In the genomic region with DNA sequence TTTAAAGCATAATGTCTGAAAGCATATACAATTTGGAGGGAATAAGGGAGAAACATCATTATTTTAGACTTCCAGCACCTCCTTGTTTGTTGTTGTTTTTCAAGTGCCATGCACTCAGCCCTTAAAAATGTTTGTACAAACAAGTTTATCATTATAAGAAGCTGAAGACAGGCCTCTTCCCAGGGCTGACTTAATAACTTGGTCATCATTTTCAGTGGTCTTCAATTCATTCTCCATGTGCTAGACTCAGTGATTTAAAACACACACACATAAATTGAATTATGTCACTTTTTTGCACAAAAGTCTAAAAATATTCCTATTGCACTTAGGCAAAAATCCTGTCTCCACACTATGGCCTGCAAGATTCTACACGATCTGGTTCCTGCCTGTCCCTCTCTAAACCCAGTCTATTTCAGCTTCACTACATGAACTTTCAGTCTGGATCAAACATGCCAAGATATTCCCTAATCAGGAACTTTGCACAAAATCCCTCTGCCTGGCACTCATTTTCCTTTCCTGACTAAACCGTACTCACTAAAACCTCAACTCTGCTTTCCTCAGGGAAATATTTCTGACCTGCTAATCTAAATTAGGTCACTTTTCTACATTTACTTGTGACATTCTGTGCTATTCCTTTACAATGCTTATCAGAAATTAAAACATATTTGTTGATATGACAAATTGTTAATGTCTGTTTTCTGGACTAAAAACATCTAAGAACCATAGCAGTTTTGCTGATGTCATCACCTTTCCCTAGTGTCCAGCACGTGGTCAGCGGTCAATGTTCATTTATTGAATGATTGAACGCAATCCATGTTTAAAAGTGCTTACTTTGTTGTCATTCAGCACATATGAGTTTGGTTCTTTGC, we compare ENCODE assay signal across 10 cellular contexts. TPM values are rescaled to one million over a fixed set of nuclear protein-coding genes. Genes with fewer than 3 reads are reported as not detected.
DNase-seq lines count a peak whose midpoint lies in the region; ATAC-seq and TF ChIP-seq lines count a peak whose summit lies in the region.
"Had no signal": no experiment of that assay in that cellular context is flagged by ENCODE, and none has a peak within 500 bp of the region (broad histone marks: within the 10 kb centered on the region; RNA-seq: fewer than 3 reads in every experiment).

No MANE protein-coding gene starts in this region.

- peak overlapping the region; percentile 12; the same call in 1 of the 2 replicates for H3K9ac ChIP-seq in MM.1S (ENCODE audit: low read length)

- no peaks in the 10 kb centered on the region for H3K9me3 ChIP-seq in MM.1S (replicated peaks; ENCODE audit: insufficient read depth, low read length)
- H3K9me3 ChIP-seq: thyroid gland had no signal

- peaks cover 16% of the 10 kb centered on the region for H3K4me1 ChIP-seq in MM.1S (ENCODE audit: low read length)

- peak overlapping the region; percentile 60 for H3K4me3 Mint-ChIP-seq in natural killer cell

- no peak for DNase-seq in MM.1S
- no peak for DNase-seq in natural killer cell
- no peak for DNase-seq in pons (ENCODE audit: low spot score)
- no peak for DNase-seq in cortex of kidney (lab: John Stamatoyannopoulos, UW)
- no peak for DNase-seq in NCI-H524 (lab: John Stamatoyannopoulos, UW)
- DNase-seq: activated gamma-delta T cell treated with Interleukin-2 at 50 U/mL for 16 hours, thyroid gland had no signal

- intact Hi-C loops in natural killer cell (cut with micrococcal nuclease): loop anchor here (1.0 to 5.0 kb wide), 3 partner anchors 23 to 290 kb away; no protein-coding TSS in a partner anchor

- no peaks in the 10 kb centered on the region for H3K36me3 Mint-ChIP-seq in natural killer cell

- H3K79me2 ChIP-seq in MM.1S (ENCODE audit: low read length): no peaks in the 10 kb centered on the region

- peaks cover 48 to 59% of the 10 kb centered on the region in 2 donors for H3K4me1 Mint-ChIP-seq in natural killer cell

- H3K27me3 Mint-ChIP-seq in natural killer cell (ENCODE audit: low read depth in 2 of 2): no peaks in the 10 kb centered on the region

- no peaks in the 10 kb centered on the region for H4K20me1 ChIP-seq in MM.1S (ENCODE audit: insufficient read depth, low read length)

- no peaks in the 10 kb centered on the region for H3K36me3 ChIP-seq in MM.1S (replicated peaks; ENCODE audit: insufficient read depth, low read length)
- H3K36me3 ChIP-seq: thyroid gland had no signal

- ATAC-seq in GM18517 (IDR thresholded peaks at IDR 0.05; ENCODE audit: unreplicated experiment) (peak; percentile 18), GM21528 (IDR thresholded peaks at IDR 0.05; ENCODE audit: low FRiP score, unreplicated experiment) (peak; percentile 39), natural killer cell (no peak), esophagus mucosa (no peak)

- H3K4me3 ChIP-seq in MM.1S (ENCODE audit: low read length): peak overlapping the region; percentile 41
- H3K4me3 ChIP-seq: thyroid gland had no signal

- no peak for TF ChIP-seq CTCF in MM.1S (IDR thresholded peaks at IDR 0.05; ENCODE audit: low read length)
- TF ChIP-seq CTCF in natural killer cell (IDR thresholded peaks at IDR 0.05): no peak

- H2AFZ ChIP-seq in MM.1S (ENCODE audit: low read length): peak overlapping the region; percentile 46

- no peaks in the 10 kb centered on the region for H3K27me3 ChIP-seq in MM.1S (replicated peaks; ENCODE audit: insufficient read depth, low read length)
- H3K27me3 ChIP-seq: thyroid gland had no signal

- H3K9me3 Mint-ChIP-seq in natural killer cell: no peaks in the 10 kb centered on the region

- peak overlapping the region; percentile 38; the same call in 1 of the 2 replicates for H3K27ac ChIP-seq in MM.1S (ENCODE audit: low read length)
- H3K27ac ChIP-seq: thyroid gland had no signal

- no peaks in the 10 kb centered on the region for H3K9me2 ChIP-seq in MM.1S (replicated peaks; ENCODE audit: insufficient read depth, low read length)

- no peaks in the 10 kb centered on the region for H3F3A ChIP-seq in MM.1S (ENCODE audit: insufficient read depth, low read length)

- H3K4me2 ChIP-seq in MM.1S (ENCODE audit: low read depth, low read length): peak overlapping the region; percentile 66

- H3K27ac Mint-ChIP-seq in natural killer cell: peak overlapping the region; percentile 85 to 94

RNA-seq across cellular contexts. Expression of a gene that starts 14.8 kb away (rescaled TPM):
- total RNA-seq in natural killer cell: 100 to 1,000 TPM; 191 to 249 (median 219) TPM
- total RNA-seq in esophagus mucosa: 1.2 TPM

Comparison
In these comparisons a context has a peak if more than half of its experiments do, and no peak if none do; other contexts are left out.
1. ATAC-seq: peak in GM18517 (single experiment) and GM21528 (single experiment); none in natural killer cell (0 of 3) and esophagus mucosa (single experiment).
2. RNA of a gene that starts 14.8 kb away (total RNA-seq): 191 to 249 TPM in natural killer cell; 1.2 TPM in esophagus mucosa (single experiment); every median in the first group is over 10 times any median in the second.